ENCODE assay signal across 14 cellular contexts in the genomic region with DNA sequence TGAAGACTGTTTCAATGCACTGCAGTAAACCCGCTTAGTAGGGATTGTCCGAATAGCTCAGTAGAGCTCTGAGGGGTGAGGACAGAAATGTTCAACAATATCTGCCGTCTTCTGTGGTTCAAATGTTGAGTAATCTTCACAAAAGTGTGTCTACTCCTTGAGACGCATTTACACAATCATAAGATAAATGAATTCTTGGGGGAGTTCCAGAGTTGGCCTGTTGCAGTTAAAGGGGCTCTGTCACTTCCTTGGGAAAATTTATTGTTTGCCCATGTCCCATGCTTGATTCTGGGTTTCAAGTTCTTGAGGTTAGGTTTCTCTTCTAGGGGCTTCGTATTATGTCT. TPM values are rescaled to one million over a fixed set of nuclear protein-coding genes. Genes with fewer than 3 reads are reported as not detected.
DNase-seq lines count a peak whose midpoint lies in the region; ATAC-seq and TF ChIP-seq lines count a peak whose summit lies in the region.
"Had no signal": no experiment of that assay in that cellular context is flagged by ENCODE, and none has a peak within 500 bp of the region (broad histone marks: within the 10 kb centered on the region; RNA-seq: fewer than 3 reads in every experiment).

No MANE protein-coding gene starts in this region.

- H3F3A ChIP-seq in MM.1S (ENCODE audit: insufficient read depth, low read length): no peaks in the 10 kb centered on the region

- H3K4me3 ChIP-seq in MM.1S (ENCODE audit: low read length) (no peak overlapping the region), choroid plexus epithelial cell (ENCODE audit: low read depth, low read length) (no peak overlapping the region), thoracic aorta (peak overlapping the region; percentile 54)
- H3K4me3 ChIP-seq: mucosa of descending colon, prostate gland had no signal

- no peaks in the 10 kb centered on the region for H3K4me1 ChIP-seq in MM.1S (ENCODE audit: low read length)
- H3K4me1 ChIP-seq in thoracic aorta (ENCODE audit: control insufficient read depth in 1 of 2, low read depth in 2 of 2): peaks cover 0 to 10% of the 10 kb centered on the region in 2 donors
- H3K4me1 ChIP-seq: prostate gland had no signal

- H2AFZ ChIP-seq in MM.1S (ENCODE audit: low read length): no peak overlapping the region

- no peaks in the 10 kb centered on the region for H3K27me3 ChIP-seq in MM.1S (replicated peaks; ENCODE audit: insufficient read depth, low read length)
- no peaks in the 10 kb centered on the region for H3K27me3 ChIP-seq in thoracic aorta (replicated peaks; ENCODE audit: insufficient read depth)

- no peak for ATAC-seq in thoracic aorta (ENCODE audit: insufficient number of reproducible peaks, low FRiP score, low read depth)
- ATAC-seq in HG02970 (IDR thresholded peaks at IDR 0.05; ENCODE audit: low FRiP score, unreplicated experiment): no peak
- ATAC-seq: activated CD8-positive, alpha-beta T cell treated with anti-CD3 and anti-CD28 coated beads for 36 hours had no signal

- H3K9me3 ChIP-seq in MM.1S (replicated peaks; ENCODE audit: insufficient read depth, low read length) (no peaks in the 10 kb centered on the region), thoracic aorta (no peaks in the 10 kb centered on the region)
- H3K9me3 ChIP-seq: mucosa of descending colon, prostate gland had no signal

- no peak for TF ChIP-seq CTCF in MM.1S (IDR thresholded peaks at IDR 0.05; ENCODE audit: low read length)
- no peak for TF ChIP-seq CTCF in choroid plexus epithelial cell (conservative IDR thresholded peaks at IDR 0.05; ENCODE audit: low read depth, low read length)
- TF ChIP-seq CTCF in thoracic aorta (IDR thresholded peaks at IDR 0.05): no peak

- peak overlapping the region; percentile 48; the same call in 1 of the 2 replicates for H3K4me2 ChIP-seq in MM.1S (ENCODE audit: low read depth, low read length)

- H3K36me3 ChIP-seq in MM.1S (replicated peaks; ENCODE audit: insufficient read depth, low read length) (no peaks in the 10 kb centered on the region), thoracic aorta (no peaks in the 10 kb centered on the region)
- H3K36me3 ChIP-seq: prostate gland had no signal

- H3K79me2 ChIP-seq in MM.1S (ENCODE audit: low read length): no peaks in the 10 kb centered on the region

- no peaks in the 10 kb centered on the region for H4K20me1 ChIP-seq in MM.1S (ENCODE audit: insufficient read depth, low read length)

- H3K27ac ChIP-seq in MM.1S (ENCODE audit: low read length) (no peak overlapping the region), thoracic aorta (no peak overlapping the region)
- H3K27ac ChIP-seq: prostate gland had no signal

- H3K9me2 ChIP-seq in MM.1S (replicated peaks; ENCODE audit: insufficient read depth, low read length): no peaks in the 10 kb centered on the region

- H3K9ac ChIP-seq in MM.1S (ENCODE audit: low read length): no peak overlapping the region

- no peak for DNase-seq in MM.1S
- peak; percentile 35 for DNase-seq in choroid plexus epithelial cell (ENCODE audit: low read depth)
- DNase-seq in iris pigment epithelial cell (ENCODE audit: low read depth): peak; percentile 50
- DNase-seq in thoracic aorta (ENCODE audit: low spot score): no peak
- DNase-seq in superior temporal gyrus (ENCODE audit: extremely low spot score): no peak
- DNase-seq in hypothalamus (lab: John Stamatoyannopoulos, UW): no peak
- DNase-seq: activated effector memory CD4-positive, alpha-beta T cell treated with Interleukin-2 at 50 U/mL for 16 hours had no signal

RNA-seq across cellular contexts. Expression of gene ANO3, which starts 0.6 kb away (rescaled TPM):
- total RNA-seq in thoracic aorta: 10 to 100 TPM in 1 of 2 donors, under 1 TPM in 1; 0.71 to 13.4 TPM
- total RNA-seq: activated CD8-positive, alpha-beta T cell treated with anti-CD3 and anti-CD28 coated beads for 36 hours; Daoy; dermis microvascular lymphatic vessel endothelial cell; LHCN-M2 had no signal

Comparison
In these comparisons a context has a peak if more than half of its experiments do, and no peak if none do; other contexts are left out.
1. DNase-seq: peak in choroid plexus epithelial cell (single experiment) and iris pigment epithelial cell (single experiment); none in MM.1S (single experiment), thoracic aorta (single experiment), superior temporal gyrus (single experiment) and hypothalamus (0 of 51).